Comparison of ENCODE assay signal across 8 cellular contexts in genomic region chr18:22703883-22704626, GRCh38.
DNase-seq lines count a peak whose midpoint lies in the region; FAIRE-seq and TF ChIP-seq lines count a peak whose summit lies in the region.

No MANE protein-coding gene starts in this region.

- POLR2A ChIA-PET in HEK293T (lab: Yijun Ruan, JAX) = no interaction called here

- no peaks in the 10 kb centered on the region for H3K27me3 ChIP-seq in brain microvascular endothelial cell (replicated peaks)

- H3K27ac ChIP-seq in brain microvascular endothelial cell = no peak overlapping the region

- no peak for FAIRE-seq in urothelium cell line (lab: Jason Lieb, UNC)

- H3K4me3 ChIP-seq in brain microvascular endothelial cell (ENCODE audit: low read depth, low read length) = no peak overlapping the region

- no peaks in the 10 kb centered on the region for H3K36me3 ChIP-seq in brain microvascular endothelial cell (replicated peaks)

- CTCF ChIA-PET in HEK293T (lab: Yijun Ruan, JAX) = interaction anchor here (0.7 to 1.0 kb wide), 2 partner anchors 21 to 71 kb away, joined by 3 read pairs; no protein-coding TSS in a partner anchor

- peak; percentile 18 to 64 for DNase-seq in NOMO-1 (lab: John Stamatoyannopoulos, UW; ENCODE audit: unreplicated experiment in 2 of 2)
- no peak for DNase-seq in NOMO-1 treated with dmso at 0.1 percent for 144 hours (lab: John Stamatoyannopoulos, UW; ENCODE audit: unreplicated experiment)
- peak; percentile 66 for DNase-seq in HEK293T (ENCODE audit: extremely low spot score)
- peak; percentile 32 for DNase-seq in NCI-H2196 (lab: John Stamatoyannopoulos, UW; ENCODE audit: unreplicated experiment)
- peak; percentile 43 for DNase-seq in brain microvascular endothelial cell
- peak; percentile 62 for DNase-seq in iris pigment epithelial cell (ENCODE audit: low read depth)
- peak; percentile 74 for DNase-seq in urothelium cell line (ENCODE audit: low spot score)
- DNase-seq in occipital lobe (lab: John Stamatoyannopoulos, UW) = no peak

- in situ Hi-C loops in brain microvascular endothelial cell (cut with HindIII; ENCODE audit: low pct_ligation_motif_present, low sequenced_read_pairs) = no loop called here

- peak; percentile 61 for TF ChIP-seq CTCF in brain microvascular endothelial cell (IDR thresholded peaks at IDR 0.05; ENCODE audit: low read depth, low read length, missing control alignments)

TF ChIP-seq in HEK293T, 16 proteins besides CTCF, POLR2A, EP300 and RAD21:
- TF ChIP-seq CTBP1 (IDR thresholded peaks at IDR 0.05; ENCODE audit: borderline replicate concordance) (0 out of 2 replicates have a peak, but pooled peaks have one; percentile 16), FOXK2 (IDR thresholded peaks at IDR 0.05) (peak; percentile 58; the same call in 1 of the 2 replicates), FOXA1 (IDR thresholded peaks at IDR 0.05) (no peak)

Comparison
In these comparisons a context has a peak if more than half of its experiments do, and no peak if none do; other contexts are left out.
1. DNase-seq: peak in NOMO-1 (2 of 2), HEK293T (single experiment), NCI-H2196 (single experiment), brain microvascular endothelial cell (single experiment), iris pigment epithelial cell (single experiment) and urothelium cell line (single experiment); none in NOMO-1 treated with dmso at 0.1 percent for 144 hours (single experiment) and occipital lobe (single experiment).